Comparison of ENCODE assay signal across 30 cellular contexts in the genomic region with DNA sequence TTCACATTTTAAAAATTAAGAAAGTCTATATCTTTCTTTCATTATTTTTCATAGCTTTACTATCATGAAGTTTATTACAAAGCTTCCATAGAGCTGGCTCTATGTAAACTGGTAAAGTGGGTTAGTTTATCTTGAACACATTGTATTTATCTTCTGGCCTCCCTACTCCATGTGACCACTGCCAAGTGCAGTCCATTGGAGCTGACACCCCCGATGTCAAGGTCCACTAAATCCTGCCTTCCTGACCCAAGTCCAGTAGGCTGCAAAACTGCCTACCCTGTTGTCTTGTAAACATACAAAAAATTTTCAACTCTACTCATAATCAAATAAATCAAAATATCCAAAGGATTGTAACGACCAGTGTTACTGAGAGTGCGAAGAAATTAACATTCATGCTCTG.
"Had no signal": no experiment of that assay in that cellular context is flagged by ENCODE, and none has a peak within 500 bp of the region (broad histone marks: within the 10 kb centered on the region; RNA-seq: fewer than 3 reads in every experiment).

No MANE protein-coding gene starts in this region.

- H3K9me3 Mint-ChIP-seq: activated CD4-positive, alpha-beta memory T cell treated with anti-CD3 and anti-CD28 coated beads for 36 hours; activated CD4-positive, alpha-beta T cell treated with anti-CD3 and anti-CD28 coated beads, Interleukin-2, amount 10 ng/mL, durations not matched to agents 7 days and 5 days; activated naive CD4-positive, alpha-beta T cell treated with anti-CD3 and anti-CD28 coated beads, Interleukin-2, amount 10 ng/mL, durations not matched to agents 7 days and 5 days; activated naive CD8-positive, alpha-beta T cell treated with anti-CD3 and anti-CD28 coated beads for 36 hours; activated T-cell treated with anti-CD3 and anti-CD28 coated beads, Interleukin-2, amount 50 U/mL, for 72 hours; activated T-helper 2 cell treated with anti-CD3 and anti-CD28 coated beads, Interferon-gamma antibody, Interleukin-2, Interleukin-4, amounts not matched to agents 10 μg/mL and 5 μg/mL and 100 μg/mL, durations not matched to agents 14 hours and 24 hours and 36 hours had no signal

- H3K4me1 ChIP-seq: breast epithelium, Peyer's patch, SJCRH30 had no signal

- H3K27me3 ChIP-seq: breast epithelium, Peyer's patch, SJCRH30 had no signal

- H3K9me3 ChIP-seq: breast epithelium, Peyer's patch, SJCRH30, SK-N-SH had no signal

- DNase-seq: activated CD4-positive, alpha-beta memory T cell treated with anti-CD3 and anti-CD28 coated beads for 36 hours; activated CD4-positive, alpha-beta T cell treated with anti-CD3 and anti-CD28 coated beads, Interleukin-2, amount 10 ng/mL, durations not matched to agents 7 days and 5 days; activated CD4-positive, CD25-positive, alpha-beta regulatory T cell; activated CD8-positive, alpha-beta memory T cell treated with anti-CD3 and anti-CD28 coated beads for 24 hours; activated gamma-delta T cell treated with Interleukin-2 at 50 U/mL for 16 hours; activated naive CD4-positive, alpha-beta T cell treated with anti-CD3 and anti-CD28 coated beads, Interleukin-2, amount 10 ng/mL, durations not matched to agents 7 days and 5 days; activated naive CD8-positive, alpha-beta T cell treated with anti-CD3 and anti-CD28 coated beads for 36 hours; activated T-cell treated with anti-CD3 and anti-CD28 coated beads, Interleukin-2, amount 50 U/mL, for 72 hours; aorta; caudate nucleus; KG1; NCI-H1092 treated with DMSO at 0.1 percent for 48 hours; NCI-H1417 treated with DMSO at 0.1 percent for 48 hours; NCI-H1694; NCI-H2029; NCI-H2107; NCI-H2171 treated with DMSO at 0.1 percent for 48 hours; NCI-H226; NCI-H526; NCI-H82; OCI-M1; Peyer's patch; Right ventricle myocardium superior; SJCRH30; SK-N-SH; T-helper 1 cell had no signal

- H3K27ac Mint-ChIP-seq: activated CD4-positive, alpha-beta memory T cell treated with anti-CD3 and anti-CD28 coated beads for 36 hours; activated CD4-positive, alpha-beta T cell treated with anti-CD3 and anti-CD28 coated beads, Interleukin-2, amount 10 ng/mL, durations not matched to agents 7 days and 5 days; activated naive CD4-positive, alpha-beta T cell treated with anti-CD3 and anti-CD28 coated beads, Interleukin-2, amount 10 ng/mL, durations not matched to agents 7 days and 5 days; activated naive CD8-positive, alpha-beta T cell treated with anti-CD3 and anti-CD28 coated beads for 36 hours; activated T-helper 2 cell treated with anti-CD3 and anti-CD28 coated beads, Interferon-gamma antibody, Interleukin-2, Interleukin-4, amounts not matched to agents 10 μg/mL and 5 μg/mL and 100 μg/mL, durations not matched to agents 14 hours and 24 hours and 36 hours had no signal

- H3K36me3 ChIP-seq: breast epithelium, Peyer's patch, SJCRH30 had no signal

- H3K4me3 Mint-ChIP-seq: activated CD4-positive, alpha-beta memory T cell treated with anti-CD3 and anti-CD28 coated beads for 36 hours; activated CD4-positive, alpha-beta T cell treated with anti-CD3 and anti-CD28 coated beads, Interleukin-2, amount 10 ng/mL, durations not matched to agents 7 days and 5 days; activated naive CD4-positive, alpha-beta T cell treated with anti-CD3 and anti-CD28 coated beads, Interleukin-2, amount 10 ng/mL, durations not matched to agents 7 days and 5 days; activated naive CD8-positive, alpha-beta T cell treated with anti-CD3 and anti-CD28 coated beads for 36 hours; activated T-cell treated with anti-CD3 and anti-CD28 coated beads, Interleukin-2, amount 50 U/mL, for 72 hours had no signal

- H3K4me3 ChIP-seq: breast epithelium, Peyer's patch, SJCRH30 had no signal

- H3K4me2 ChIP-seq: SK-N-SH had no signal

- ATAC-seq: activated T-cell treated with anti-CD3 and anti-CD28 coated beads, Interleukin-2, amount 50 U/mL, for 72 hours had no signal

- H3K36me3 Mint-ChIP-seq: activated CD4-positive, alpha-beta memory T cell treated with anti-CD3 and anti-CD28 coated beads for 36 hours; activated naive CD4-positive, alpha-beta T cell treated with anti-CD3 and anti-CD28 coated beads, Interleukin-2, amount 10 ng/mL, durations not matched to agents 7 days and 5 days had no signal

- H3K9ac ChIP-seq: SK-N-SH had no signal

- H3K27ac ChIP-seq: breast epithelium, Peyer's patch, RWPE1, SJCRH30, VCaP had no signal

- H3K27me3 Mint-ChIP-seq: activated CD4-positive, alpha-beta memory T cell treated with anti-CD3 and anti-CD28 coated beads for 36 hours; activated CD4-positive, alpha-beta T cell treated with anti-CD3 and anti-CD28 coated beads, Interleukin-2, amount 10 ng/mL, durations not matched to agents 7 days and 5 days; activated naive CD4-positive, alpha-beta T cell treated with anti-CD3 and anti-CD28 coated beads, Interleukin-2, amount 10 ng/mL, durations not matched to agents 7 days and 5 days; activated naive CD8-positive, alpha-beta T cell treated with anti-CD3 and anti-CD28 coated beads for 36 hours had no signal
